ENCODE assay signal across 20 cellular contexts in genomic region chr1:218527737-218528136, GRCh38.
A peak's percentile ranks its signal among the peaks of the same experiment; 100 is the strongest.
DNase-seq lines count a peak whose midpoint lies in the region; ATAC-seq and TF ChIP-seq lines count a peak whose summit lies in the region.
"Had no signal": no experiment of that assay in that cellular context is flagged by ENCODE, and none has a peak within 500 bp of the region (broad histone marks: within the 10 kb centered on the region; RNA-seq: fewer than 3 reads in every experiment).

No MANE protein-coding gene starts in this region.

- no peaks in the 10 kb centered on the region for H3K9me2 ChIP-seq in PC-3 (replicated peaks; ENCODE audit: low read length)

- no peak for TF ChIP-seq CTCF in PC-3 (conservative IDR thresholded peaks at IDR 0.05; ENCODE audit: low read depth, low read length)
- TF ChIP-seq CTCF in retinal pigment epithelial cell (conservative IDR thresholded peaks at IDR 0.05; ENCODE audit: low read depth, low read length), result no peak

- no peak for ATAC-seq in PC-3
- no peak for ATAC-seq in GM18502 (IDR thresholded peaks at IDR 0.05; ENCODE audit: poor library complexity, unreplicated experiment)
- ATAC-seq: K562, SK-N-SH treated with all-trans-retinoic acid at 6 μM for 48 hours had no signal

- intact Hi-C loops in PC-3 (cut with micrococcal nuclease), result no loop called here

- no peak overlapping the region for H3K9ac ChIP-seq in PC-3 (ENCODE audit: low read length)

- no peaks in the 10 kb centered on the region for H3K36me3 ChIP-seq in PC-3 (ENCODE audit: low read depth, low read length)
- H3K36me3 ChIP-seq: HAP-1 had no signal

- DNase-seq in ELR (ENCODE audit: low read depth) (peak; percentile 63), PC-3 (peak; percentile 40), fibroblast of peridontal ligament (ENCODE audit: extremely low read depth) (peak; percentile 17), retinal pigment epithelial cell (ENCODE audit: low read depth) (peak; percentile 73), NCI-H146 (lab: John Stamatoyannopoulos, UW) (no peak), retina (no peak)
- DNase-seq in stimulated activated CD4-positive, alpha-beta T cell treated with anti-CD3 and anti-CD28 coated beads, Interleukin-12 subunit alpha, Interleukin-12 subunit beta, amount 100 ng/mL, for 4 hours, result no peak
- DNase-seq: AML-193, DMS79, MV-4-11, NCI-H187 treated with DMSO at 0.1 percent for 48 hours, NCI-H345, NCI-H526, PC-9, SIG-M5 had no signal

- POLR2A ChIA-PET in PC-3 (lab: Charles Lee; ENCODE audit: unreplicated experiment), result interaction anchor here (0.7 kb wide), 1 partner anchor 39 kb away, joined by 4 read pairs; no protein-coding TSS in a partner anchor

- H3K4me2 ChIP-seq in PC-3 (ENCODE audit: low read length), result no peak overlapping the region
- H3K4me2 ChIP-seq: PC-9 had no signal

- BruUV-seq in PC-3 (replicated peaks; lab: Mats Ljungman, UMichigan), result no TSS peak

- H3K9me3 ChIP-seq in PC-3 (ENCODE audit: low read length), result no peaks in the 10 kb centered on the region
- H3K9me3 ChIP-seq: HAP-1 had no signal

- H4K20me1 ChIP-seq in PC-3 (ENCODE audit: low read length), result no peaks in the 10 kb centered on the region

- no peaks in the 10 kb centered on the region for H3K27me3 ChIP-seq in PC-3 (ENCODE audit: low read length)

- H3F3A ChIP-seq in PC-3 (ENCODE audit: low read length, unreplicated experiment), result no peaks in the 10 kb centered on the region

- H3K4me3 ChIP-seq in PC-3 (ENCODE audit: low read length) (no peak overlapping the region), retinal pigment epithelial cell (ENCODE audit: low read length) (no peak overlapping the region)
- H3K4me3 ChIP-seq: HAP-1, K562, PC-9 had no signal

- no peaks in the 10 kb centered on the region for H3K79me2 ChIP-seq in PC-3 (ENCODE audit: low read length)

- CTCF ChIA-PET in PC-3 (lab: Charles Lee), result no interaction called here

- H2AFZ ChIP-seq in PC-3 (ENCODE audit: low read length), result no peak overlapping the region
- H2AFZ ChIP-seq: PC-9 had no signal

- H3K27ac ChIP-seq in PC-3 (ENCODE audit: low read length), result no peak overlapping the region
- H3K27ac ChIP-seq: PC-9, RWPE1 had no signal

- no peaks in the 10 kb centered on the region for H3K4me1 ChIP-seq in PC-3 (ENCODE audit: insufficient read depth, low read length)

Comparison
In these comparisons a context has a peak if more than half of its experiments do, and no peak if none do; other contexts are left out.
1. DNase-seq: peak in ELR (single experiment), PC-3 (single experiment), fibroblast of peridontal ligament (single experiment) and retinal pigment epithelial cell (single experiment); none in NCI-H146 (single experiment), retina (single experiment) and stimulated activated CD4-positive, alpha-beta T cell treated with anti-CD3 and anti-CD28 coated beads, Interleukin-12 subunit alpha, Interleukin-12 subunit beta, amount 100 ng/mL, for 4 hours (single experiment).